ENCODE assay signal across 11 cellular contexts in the genomic region with DNA sequence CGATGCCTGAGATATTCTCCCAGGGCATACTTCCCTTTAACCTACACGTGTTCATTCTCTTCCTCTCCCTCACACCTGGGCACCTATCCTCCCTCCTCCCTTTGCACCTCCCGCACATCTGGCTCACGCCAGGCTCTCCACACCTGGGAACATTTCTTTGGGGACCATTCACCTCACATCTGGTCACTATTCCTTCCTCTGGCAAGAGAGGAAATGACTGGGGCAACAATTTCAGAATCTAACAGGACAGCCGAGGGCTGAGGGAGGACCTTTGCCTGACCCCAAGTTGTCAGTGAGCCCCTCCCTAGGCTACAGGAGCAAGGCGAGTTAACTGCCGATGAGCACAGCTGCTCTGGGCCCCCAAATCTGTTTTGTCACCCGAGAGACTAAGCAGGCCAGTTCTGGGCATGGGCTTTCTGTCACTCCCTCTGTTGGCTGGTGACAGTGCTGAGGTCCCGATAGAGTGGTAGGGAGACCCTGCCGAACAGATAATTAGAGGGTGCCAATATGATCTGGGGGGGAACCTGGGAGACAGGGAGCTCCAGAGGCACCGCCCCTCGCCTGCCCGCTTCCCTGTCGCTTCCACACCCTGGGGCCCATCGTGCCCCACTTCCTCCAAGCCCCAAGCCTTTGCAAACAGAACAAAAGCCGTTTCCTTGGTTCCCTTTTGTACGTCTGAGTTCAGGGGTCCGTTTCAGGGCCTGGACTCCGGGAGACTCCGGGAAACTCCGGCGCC. TPM values are rescaled to one million over a fixed set of nuclear protein-coding genes. Genes with fewer than 3 reads are reported as not detected.
DNase-seq lines count a peak whose midpoint lies in the region; ATAC-seq, FAIRE-seq and TF ChIP-seq lines count a peak whose summit lies in the region.
"Had no signal": no experiment of that assay in that cellular context is flagged by ENCODE, and none has a peak within 500 bp of the region (broad histone marks: within the 10 kb centered on the region; RNA-seq: fewer than 3 reads in every experiment).

No MANE protein-coding gene starts in this region.

- TF ChIP-seq POLR2A in K562 (conservative IDR thresholded peaks at IDR 0.05), result no peak

- 6% methylated on average over 16 of the region's 22 CpGs for WGBS in K562 (ENCODE audit: insufficient coverage, low coverage, missing lambda C conversion rate)
- 25 to 30% (median 28%) methylated on average over 21 to 22 of the region's 22 CpGs for WGBS in small intestine, 3 donors

- no peak for TF ChIP-seq RAD21 in K562 (CRISPR knock-in tag; conservative IDR thresholded peaks at IDR 0.05 in 1 of 2, IDR thresholded peaks at IDR 0.05 in 1 of 2)

- H3K27me3 ChIP-seq in BLaER1, result no peaks in the 10 kb centered on the region
- peaks cover 14 to 49% of the 10 kb centered on the region in 2 experiments; a peak in 4 of 5 replicates for H3K27me3 ChIP-seq in K562 (ENCODE audit: control insufficient read depth in 2 of 2, insufficient read depth in 2 of 2, low read length in 2 of 2)
- no peaks in the 10 kb centered on the region for H3K27me3 ChIP-seq in colonic mucosa
- H3K27me3 ChIP-seq in small intestine (ENCODE audit: control insufficient read depth in 2 of 2, insufficient read depth in 2 of 2, low read length in 2 of 2), result no peaks in the 10 kb centered on the region

- DNase-seq in K562 (ENCODE audit: extremely low read depth in 1 of 4, low spot score in 3 of 4) (no peak), NCI-H2171 (lab: John Stamatoyannopoulos, UW) (no peak), DMS53 (lab: John Stamatoyannopoulos, UW) (no peak), colonic mucosa (no peak), small intestine (no peak)

- TF ChIP-seq EP300 in K562 (IDR thresholded peaks at IDR 0.05; ENCODE audit: low read length), result no peak

- H3K9ac ChIP-seq in BLaER1 (no peak overlapping the region), K562 (ENCODE audit: insufficient read depth in 1 of 2, low read depth in 2 of 2, low read length in 2 of 2) (0 out of 4 replicates have a peak overlapping the region, but pooled peaks of 1 of the 2 experiments have one; percentile 3), colonic mucosa (ENCODE audit: low read depth in 2 of 2, low read length in 2 of 2) (no peak overlapping the region)

- no peaks in the 10 kb centered on the region for H3K9me3 Mint-ChIP-seq in nephron
- H3K9me3 Mint-ChIP-seq: activated CD4-positive, alpha-beta memory T cell treated with anti-CD3 and anti-CD28 coated beads for 36 hours; stimulated activated naive CD8-positive, alpha-beta T cell treated with anti-CD3 and anti-CD28 coated beads, Interleukin-15, amount 100 ng/mL, for 72 hours had no signal

- H3K27ac Mint-ChIP-seq in nephron, result peak overlapping the region; percentile 13 to 37 (median 32)
- H3K27ac Mint-ChIP-seq: activated CD4-positive, alpha-beta memory T cell treated with anti-CD3 and anti-CD28 coated beads for 36 hours; activated naive CD8-positive, alpha-beta T cell; stimulated activated naive CD8-positive, alpha-beta T cell treated with anti-CD3 and anti-CD28 coated beads, Interleukin-15, amount 100 ng/mL, for 72 hours had no signal

- no peaks in the 10 kb centered on the region for H3K9me1 ChIP-seq in K562 (ENCODE audit: control insufficient read depth, insufficient read depth, low read length)

- H3K4me3 ChIP-seq in BLaER1 (no peak overlapping the region), HEK293 (ENCODE audit: low read depth, low read length) (no peak overlapping the region), K562 (no peak overlapping the region), colonic mucosa (no peak overlapping the region), small intestine (ENCODE audit: low read depth in 1 of 2, low read length in 2 of 2) (no peak overlapping the region)

- H4K20me1 ChIP-seq in BLaER1 (no peaks in the 10 kb centered on the region), K562 (replicated peaks; ENCODE audit: control insufficient read depth, insufficient read depth, low read length) (peaks cover 12% of the 10 kb centered on the region)

- no peak for TF ChIP-seq CTCF in HEK293 (tag by site-specific recombination; IDR thresholded peaks at IDR 0.05)
- TF ChIP-seq CTCF in K562 (IDR thresholded peaks at IDR 0.05 in 2 of 3, conservative IDR thresholded peaks at IDR 0.05 in 1 of 3; ENCODE audit: insufficient read depth in 2 of 3, low read depth in 1 of 3, low read length in 3 of 3), result no peak
- no peak for TF ChIP-seq CTCF in nephron (IDR thresholded peaks at IDR 0.05; ENCODE audit: unreplicated experiment in 3 of 3)
- TF ChIP-seq CTCF in colonic mucosa (IDR thresholded peaks at IDR 0.05), result no peak

- H3K4me2 ChIP-seq in BLaER1 (peak overlapping the region; percentile 35; the same call in 1 of the 2 replicates), K562 (ENCODE audit: insufficient read depth, low read length) (no peak overlapping the region)

- H3K36me3 Mint-ChIP-seq in nephron (ENCODE audit: low read depth), result no peaks in the 10 kb centered on the region
- H3K36me3 Mint-ChIP-seq: activated CD4-positive, alpha-beta memory T cell treated with anti-CD3 and anti-CD28 coated beads for 36 hours; activated naive CD8-positive, alpha-beta T cell had no signal

- no TSS peak for BruUV-seq in K562 (replicated peaks; lab: Mats Ljungman, UMichigan)

- in situ Hi-C loops in K562 (cut with MboI), result no loop called here

- H3K27ac ChIP-seq in BLaER1, result no peak overlapping the region
- no peak overlapping the region for H3K27ac ChIP-seq in HEK293 (ENCODE audit: extremely low read depth, low read depth, low read length)
- no peak overlapping the region for H3K27ac ChIP-seq in K562 (ENCODE audit: extremely low read depth, low read depth, low read length)
- H3K27ac ChIP-seq in colonic mucosa, result no peak overlapping the region
- H3K27ac ChIP-seq in small intestine (ENCODE audit: low read depth in 1 of 2, low read length in 1 of 2), result no peak overlapping the region

- peak overlapping the region in 2 of 3 experiments; percentile 12 to 63 for H3K4me3 Mint-ChIP-seq in nephron
- H3K4me3 Mint-ChIP-seq: activated CD4-positive, alpha-beta memory T cell treated with anti-CD3 and anti-CD28 coated beads for 36 hours; activated naive CD8-positive, alpha-beta T cell had no signal

- no peaks in the 10 kb centered on the region for H3K9me3 ChIP-seq in BLaER1
- no peaks in the 10 kb centered on the region for H3K9me3 ChIP-seq in HEK293 (ENCODE audit: control insufficient read depth, insufficient read depth, low read depth, low read length)
- no peaks in the 10 kb centered on the region for H3K9me3 ChIP-seq in K562 (replicated peaks; ENCODE audit: control insufficient read depth, insufficient read depth, low read depth, low read length)
- H3K9me3 ChIP-seq in colonic mucosa, result no peaks in the 10 kb centered on the region
- no peaks in the 10 kb centered on the region for H3K9me3 ChIP-seq in small intestine (ENCODE audit: control insufficient read depth, low read depth)

- H3K27me3 Mint-ChIP-seq in nephron (ENCODE audit: low read depth), result peaks cover 46% of the 10 kb centered on the region

- H3K36me3 ChIP-seq in BLaER1 (no peaks in the 10 kb centered on the region), HEK293 (ENCODE audit: control insufficient read depth in 2 of 2, insufficient read depth in 1 of 2, low read length in 2 of 2) (no peaks in the 10 kb centered on the region), K562 (ENCODE audit: control insufficient read depth, insufficient read depth, low read length) (no peaks in the 10 kb centered on the region), colonic mucosa (no peaks in the 10 kb centered on the region), small intestine (ENCODE audit: control insufficient read depth in 2 of 2, insufficient read depth in 2 of 2, low read length in 2 of 2) (no peaks in the 10 kb centered on the region)

- FAIRE-seq in K562 (lab: Jason Lieb, UNC) (no peak), small intestine (lab: Jason Lieb, UNC) (no peak)

- POLR2A ChIA-PET in HEK293 (lab: Yijun Ruan, JAX), result interaction anchor here (0.6 to 0.9 kb wide), 6 partner anchors 48 to 1108 kb away, joined by 3 to 4 read pairs (median 4); partner anchors contain the start of gene TUB
- POLR2A ChIA-PET in K562 (lab: Yijun Ruan, JAX), result interaction anchor here (0.6 to 1.4 kb wide), 4 partner anchors 10 to 1418 kb away, joined by 3 to 4 read pairs (median 4); no protein-coding TSS in a partner anchor

- ATAC-seq in K562, result peak; percentile 11; the same call in 2 of the 3 replicates

- H3K4me1 Mint-ChIP-seq in nephron, result peaks cover 27% of the 10 kb centered on the region

- peaks cover 10% of the 10 kb centered on the region for H3K4me1 ChIP-seq in BLaER1
- no peaks in the 10 kb centered on the region for H3K4me1 ChIP-seq in HEK293 (ENCODE audit: control insufficient read depth, insufficient read depth, low read length)
- H3K4me1 ChIP-seq in K562 (replicated peaks in 1 of 2; ENCODE audit: control insufficient read depth in 2 of 2, insufficient read depth in 2 of 2, low read length in 2 of 2), result no peaks in the 10 kb centered on the region; a peak in 2 of 5 replicates
- H3K4me1 ChIP-seq in colonic mucosa, result no peaks in the 10 kb centered on the region
- peaks cover 0 to 5% of the 10 kb centered on the region in 2 donors for H3K4me1 ChIP-seq in small intestine (ENCODE audit: control insufficient read depth in 2 of 2, insufficient read depth in 1 of 2, low read depth in 1 of 2, low read length in 1 of 2)

- intact Hi-C loops in K562 (cut with micrococcal nuclease) (loop anchor here (2.0 to 5.0 kb wide), 3 partner anchors 26 to 66 kb away; no protein-coding TSS in a partner anchor), colonic mucosa (cut with DNase I) (loop anchor here (5.0 kb wide), 1 partner anchor 65 kb away; no protein-coding TSS in a partner anchor)

- H3K79me2 ChIP-seq in K562 (ENCODE audit: control insufficient read depth, insufficient read depth, low read length), result no peaks in the 10 kb centered on the region

- H2AFZ ChIP-seq in K562 (ENCODE audit: low read depth, low read length), result 0 out of 2 replicates have a peak overlapping the region, but pooled peaks have one; percentile 21

- CTCF ChIA-PET in HEK293 (lab: Yijun Ruan, JAX) (interaction anchor here (0.6 to 13.7 kb wide), 38 partner anchors 10 to 1044 kb away, joined by 3 to 374 read pairs (median 5); partner anchors contain the start of gene TUB), K562 (lab: Yijun Ruan, JAX; ENCODE audit: low intra/inter-chr PET ratio) (interaction anchor here (1.1 to 2.5 kb wide), 5 partner anchors 38 to 67 kb away, joined by 4 to 16 read pairs (median 6); no protein-coding TSS in a partner anchor)

RNA-seq across cellular contexts. Expression of gene EIF3F, which starts 45.6 kb away (rescaled TPM):
- total RNA-seq in K562 (2011; cell fraction: chromatin; rRNA removed; ENCODE audit: low replicate concordance), result 69.6 and 84.0 TPM in 2 replicates
- 51.2 and 55.0 TPM in 2 replicates for total RNA-seq in K562 (2011; cell fraction: nucleolus; rRNA removed)
- total RNA-seq in K562 (2011; cell fraction: nucleoplasm; rRNA removed), result 90.5 and 144 TPM in 2 replicates
- total RNA-seq in K562 (2014; rRNA removed), result 189 and 258 TPM in 2 replicates
- 168 and 174 TPM in 2 replicates for total RNA-seq in K562 (2014; rRNA removed; fragmentation: Illumina TruSeq; extraction: Trizol)
- 135 and 137 TPM in 2 replicates for total RNA-seq in K562 (2015; rRNA removed; fragmentation: Illumina TruSeq; extraction: Trizol)
- total RNA-seq in K562 (2021), result 254 and 259 TPM in 2 replicates
- 68.6 and 86.1 TPM in 2 replicates for polyA plus RNA-seq in K562 (2011; rRNA removed)
- 138 and 276 TPM in 2 replicates for polyA plus RNA-seq in K562 (2011; cell fraction: cytosol; rRNA removed)
- polyA plus RNA-seq in K562 (2011; cell fraction: nucleus; rRNA removed), result 112 and 136 TPM in 2 replicates
- polyA plus RNA-seq in K562 (2012), result 209 and 427 TPM in 2 replicates
- 232 and 237 TPM in 2 replicates for polyA plus RNA-seq in K562 (2014; fragmentation: Illumina TruSeq; extraction: Trizol)
- 10 to 100 TPM; 50.1 to 59.7 TPM for polyA plus RNA-seq in K562 (2014; fragmentation: Nextera tagmentation; extraction: Ambion mirVana)
- 92.3 and 114 TPM in 2 replicates for polyA plus RNA-seq in K562 (2014; rRNA removed)
- 109 and 158 TPM in 2 replicates for polyA minus RNA-seq in K562 (2011; rRNA and poly(A)+ RNA removed)
- polyA minus RNA-seq in K562 (2011; cell fraction: cytosol; rRNA and poly(A)+ RNA removed), result 133 and 178 TPM in 2 replicates
- 35.4 and 57.6 TPM in 2 replicates for polyA minus RNA-seq in K562 (2011; cell fraction: nucleus; rRNA and poly(A)+ RNA removed)
- total RNA-seq in colonic mucosa, result 100 to 1,000 TPM; 229 to 242 TPM
- 100 to 1,000 TPM; 371 to 530 (median 505) TPM for polyA plus RNA-seq in small intestine

RNA-seq across cellular contexts. Expression of gene TUB, which starts 48.3 kb away (rescaled TPM):
- not detected in 2 replicates for total RNA-seq in K562 (2011; cell fraction: chromatin; rRNA removed; ENCODE audit: low replicate concordance)
- not detected in 2 replicates for total RNA-seq in K562 (2011; cell fraction: nucleolus; rRNA removed)
- total RNA-seq in K562 (2011; cell fraction: nucleoplasm; rRNA removed), result not detected in 2 replicates
- total RNA-seq in K562 (2014; rRNA removed), result not detected in 2 replicates
- total RNA-seq in K562 (2014; rRNA removed; fragmentation: Illumina TruSeq; extraction: Trizol), result not detected in 2 replicates
- total RNA-seq in K562 (2015; rRNA removed; fragmentation: Illumina TruSeq; extraction: Trizol), result not detected in 2 replicates
- total RNA-seq in K562 (2021), result not detected in 2 replicates
- not detected in 2 replicates for polyA plus RNA-seq in K562 (2011; rRNA removed)
- polyA plus RNA-seq in K562 (2011; cell fraction: cytosol; rRNA removed), result 0.01 TPM in 1 of 2 replicates, not detected in the other
- polyA plus RNA-seq in K562 (2011; cell fraction: nucleus; rRNA removed), result 0.04 TPM in 1 of 2 replicates, not detected in the other
- polyA plus RNA-seq in K562 (2012), result 0.01 TPM in 1 of 2 replicates, not detected in the other
- not detected in 2 replicates for polyA plus RNA-seq in K562 (2014; fragmentation: Illumina TruSeq; extraction: Trizol)
- polyA plus RNA-seq in K562 (2014; fragmentation: Nextera tagmentation; extraction: Ambion mirVana), result not detected
- polyA plus RNA-seq in K562 (2014; rRNA removed), result not detected in 2 replicates
- polyA minus RNA-seq in K562 (2011; rRNA and poly(A)+ RNA removed), result not detected in 2 replicates
- polyA minus RNA-seq in K562 (2011; cell fraction: cytosol; rRNA and poly(A)+ RNA removed), result not detected in 2 replicates
- not detected in 2 replicates for polyA minus RNA-seq in K562 (2011; cell fraction: nucleus; rRNA and poly(A)+ RNA removed)
- 1 to 10 TPM; 1.2 to 1.4 TPM for total RNA-seq in colonic mucosa
- 1 to 10 TPM in 1 of 3 donors, under 1 TPM in 1, not detected in 1; 0.54 to 3.5 TPM for polyA plus RNA-seq in small intestine
